In genomic region chr5:69140239-69140638, GRCh38 we compare ENCODE assay signal across 1 cellular context. TPM values are rescaled to one million over a fixed set of nuclear protein-coding genes. Genes with fewer than 3 reads are reported as not detected.
"Had no signal": no experiment of that assay in that cellular context is flagged by ENCODE, and none has a peak within 500 bp of the region (broad histone marks: within the 10 kb centered on the region; RNA-seq: fewer than 3 reads in every experiment).

No MANE protein-coding gene starts in this region.

RNA-seq across cellular contexts. Expression of gene CENPH, which starts 49.1 kb away (rescaled TPM):
- total RNA-seq: ascending aorta had no signal
